ENCODE assay signal across 10 cellular contexts in the genomic region with DNA sequence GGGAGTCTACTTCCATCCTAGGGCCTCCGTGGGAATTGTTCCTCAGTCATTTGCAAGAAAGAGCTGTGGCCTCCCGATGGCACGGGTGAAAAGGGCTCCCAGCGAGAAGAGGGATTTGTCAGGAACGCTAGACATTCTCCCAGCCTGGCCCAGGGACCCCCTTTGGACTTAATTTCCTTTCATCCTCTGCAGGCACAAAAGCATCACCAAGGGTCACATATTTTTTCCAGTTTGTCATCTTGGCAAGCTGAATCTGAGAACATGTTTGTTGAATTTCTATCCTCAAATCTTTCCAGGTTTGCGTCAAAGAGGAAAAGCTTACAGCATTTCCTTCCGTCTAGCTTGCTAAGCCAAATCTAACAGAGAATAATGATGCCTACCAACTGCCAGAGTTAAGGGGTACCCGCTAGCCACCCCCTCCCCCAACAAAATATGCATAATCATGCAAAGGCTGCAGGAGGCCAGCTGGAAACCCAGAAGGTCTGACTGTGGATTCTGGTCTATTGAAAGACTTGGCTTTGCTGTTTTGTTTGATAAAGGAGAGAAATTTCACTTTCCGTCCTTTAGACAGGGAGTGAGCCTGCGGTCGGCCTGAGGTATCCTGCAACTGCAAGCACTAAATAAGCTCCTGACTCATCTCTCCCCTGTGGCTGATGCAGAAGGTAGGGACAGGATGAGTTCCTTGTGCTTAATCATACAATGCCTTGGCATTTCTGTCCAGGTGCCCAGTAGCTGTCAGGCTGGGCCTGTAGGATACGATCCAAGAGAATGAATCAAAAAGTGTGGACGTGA. TPM values are rescaled to one million over a fixed set of nuclear protein-coding genes. Genes with fewer than 3 reads are reported as not detected.
A peak's percentile ranks its signal among the peaks of the same experiment; 100 is the strongest.
DNase-seq lines count a peak whose midpoint lies in the region; ATAC-seq, FAIRE-seq and TF ChIP-seq lines count a peak whose summit lies in the region.
"Had no signal": no experiment of that assay in that cellular context is flagged by ENCODE, and none has a peak within 500 bp of the region (broad histone marks: within the 10 kb centered on the region; RNA-seq: fewer than 3 reads in every experiment).

No MANE protein-coding gene starts in this region.

- H3K9me1 ChIP-seq in keratinocyte (ENCODE audit: control insufficient read depth, extremely low read depth, insufficient read depth, low read length), result no peaks in the 10 kb centered on the region

- H3K36me3 ChIP-seq in bronchial epithelial cell (ENCODE audit: control insufficient read depth, insufficient read depth, low read length), result peaks cover 16% of the 10 kb centered on the region
- H3K36me3 ChIP-seq in keratinocyte (ENCODE audit: control insufficient read depth in 2 of 2, extremely low read depth in 1 of 2, insufficient read depth in 2 of 2, low read length in 2 of 2), result peaks cover 0 to 12% of the 10 kb centered on the region in 2 experiments
- peaks cover 3 to 9% of the 10 kb centered on the region in 2 donors for H3K36me3 ChIP-seq in stomach smooth muscle (ENCODE audit: control insufficient read depth in 2 of 2, insufficient read depth in 2 of 2, low read length in 2 of 2)
- no peaks in the 10 kb centered on the region; the same call in 1 of the 2 replicates for H3K36me3 ChIP-seq in HAP-1 (replicated peaks)

- in situ Hi-C loops in HAP-1 (cut with MboI; ENCODE audit: low sequenced_read_pairs), result no loop called here

- TF ChIP-seq CTCF in bronchial epithelial cell (IDR thresholded peaks at IDR 0.05; ENCODE audit: insufficient read depth, low read length, severe bottlenecking) (no peak), keratinocyte (optimal IDR thresholded peaks at IDR 0.05 in 1 of 3, IDR thresholded peaks at IDR 0.05 in 1 of 3, conservative IDR thresholded peaks at IDR 0.05 in 1 of 3; ENCODE audit: extremely low read depth in 1 of 3, insufficient read depth in 2 of 3, low read length in 3 of 3) (peak in 1 of 3 experiments; percentile 29)

- H3K27ac ChIP-seq in keratinocyte (ENCODE audit: control insufficient read depth, insufficient read depth, low read length) (no peak overlapping the region), stomach smooth muscle (ENCODE audit: low read length) (peak overlapping the region; percentile 46)

- dilution Hi-C loops in keratinocyte (cut with MboI; ENCODE audit: extremely low pct_ligation_motif_present, low sequenced_read_pairs), result no loop called here

- no peak overlapping the region for H2AFZ ChIP-seq in keratinocyte (ENCODE audit: control insufficient read depth, low read length)

- H3K4me3 ChIP-seq in bronchial epithelial cell (ENCODE audit: low read depth, low read length) (no peak overlapping the region), keratinocyte (ENCODE audit: control insufficient read depth in 2 of 3, extremely low read depth in 1 of 3, insufficient read depth in 2 of 3, low read depth in 1 of 3, low read length in 3 of 3) (no peak overlapping the region), stomach smooth muscle (ENCODE audit: low read length in 2 of 2) (no peak overlapping the region), HAP-1 (no peak overlapping the region)

- H4K20me1 ChIP-seq in keratinocyte (ENCODE audit: control insufficient read depth, extremely low read depth, insufficient read depth, low read length), result peaks cover 4% of the 10 kb centered on the region

- H3K4me1 ChIP-seq in keratinocyte (ENCODE audit: control insufficient read depth, extremely low read depth, insufficient read depth, low read length) (peaks cover 10% of the 10 kb centered on the region), stomach smooth muscle (ENCODE audit: control insufficient read depth, insufficient read depth, low read length) (peaks cover 23% of the 10 kb centered on the region), HAP-1 (no peaks in the 10 kb centered on the region)

- DNase-seq in HS-5 (ENCODE audit: low read depth), result peak; percentile 76
- peak; percentile 90 for DNase-seq in bronchial epithelial cell (ENCODE audit: low read depth)
- peak; percentile 57 for DNase-seq in keratinocyte (ENCODE audit: low read depth, low spot score)
- no peak for DNase-seq in NCI-H1048 (lab: John Stamatoyannopoulos, UW)
- no peak for DNase-seq in HUDEP-2 (lab: John Stamatoyannopoulos, UW; ENCODE audit: unreplicated experiment in 76 of 76)
- no peak for DNase-seq in HAP-1 (ENCODE audit: low spot score in 2 of 2)
- DNase-seq: activated T-cell treated with anti-CD3 and anti-CD28 coated beads, Interleukin-2, amount 50 U/mL, for 48 hours had no signal

- FAIRE-seq in bronchial epithelial cell (lab: Jason Lieb, UNC) (peak; percentile 99), keratinocyte (lab: Jason Lieb, UNC) (peak; percentile 83)
- FAIRE-seq: GM12891 had no signal

- no peak for ATAC-seq in GM18517 (IDR thresholded peaks at IDR 0.05; ENCODE audit: unreplicated experiment)

- H3K79me2 ChIP-seq in keratinocyte (ENCODE audit: control insufficient read depth, insufficient read depth, low read length), result no peaks in the 10 kb centered on the region

- H3K9ac ChIP-seq in keratinocyte (ENCODE audit: control insufficient read depth, extremely low read depth, insufficient read depth, low read length) (no peak overlapping the region), stomach smooth muscle (ENCODE audit: low read length in 2 of 2) (peak overlapping the region; percentile 10 to 13)

- H3K9me3 ChIP-seq in keratinocyte (ENCODE audit: control insufficient read depth, low read depth, low read length) (no peaks in the 10 kb centered on the region), stomach smooth muscle (ENCODE audit: control insufficient read depth in 2 of 2, low read length in 2 of 2) (no peaks in the 10 kb centered on the region), HAP-1 (no peaks in the 10 kb centered on the region)

- H3K27me3 ChIP-seq in bronchial epithelial cell (ENCODE audit: control insufficient read depth, insufficient read depth, low read length) (no peaks in the 10 kb centered on the region), keratinocyte (ENCODE audit: control insufficient read depth, extremely low read depth, insufficient read depth, low read length) (no peaks in the 10 kb centered on the region), stomach smooth muscle (ENCODE audit: control insufficient read depth in 1 of 2, insufficient read depth in 2 of 2, low read length in 2 of 2) (no peaks in the 10 kb centered on the region), HAP-1 (ENCODE audit: low read depth) (no peaks in the 10 kb centered on the region)

- H3K4me2 ChIP-seq in keratinocyte (ENCODE audit: control insufficient read depth, extremely low read depth, insufficient read depth, low read depth, low read length), result no peak overlapping the region

RNA-seq across cellular contexts. Expression of gene PSMG4, which starts 23.1 kb away (rescaled TPM):
- 15.5 and 34.2 TPM in 2 replicates for total RNA-seq in bronchial epithelial cell
- polyA plus RNA-seq in keratinocyte, result 9.9 to 19.7 TPM (median 16.3 TPM) in 3 replicates
- polyA plus RNA-seq in keratinocyte (2011; ENCODE audit: low read depth), result 5.6 TPM
- 8.8 and 12.3 TPM in 2 replicates for polyA plus RNA-seq in keratinocyte (2011; cell fraction: cytosol; rRNA removed)
- 9.2 and 9.7 TPM in 2 replicates for polyA plus RNA-seq in keratinocyte (2011; cell fraction: nucleus; rRNA removed)
- polyA plus RNA-seq in keratinocyte (2012; ENCODE audit: low replicate concordance), result 16.0 and 17.0 TPM in 2 replicates
- polyA minus RNA-seq in keratinocyte, result 5.2 to 5.4 TPM (median 5.3 TPM) in 3 replicates
- polyA minus RNA-seq in keratinocyte (2011; cell fraction: cytosol; rRNA and poly(A)+ RNA removed), result 18.6 TPM
- 2.4 and 2.9 TPM in 2 replicates for polyA minus RNA-seq in keratinocyte (2011; cell fraction: nucleus; rRNA and poly(A)+ RNA removed)

RNA-seq across cellular contexts. Expression of gene TUBB2B, which starts 54.4 kb away (rescaled TPM):
- total RNA-seq in bronchial epithelial cell, result under 0.01 and 2.2 TPM in 2 replicates
- polyA plus RNA-seq in keratinocyte, result 0.04 TPM in 1 of 3 replicates, not detected in the others
- 1.0 TPM for polyA plus RNA-seq in keratinocyte (2011; ENCODE audit: low read depth)
- polyA plus RNA-seq in keratinocyte (2011; cell fraction: cytosol; rRNA removed), result 0.04 and 0.09 TPM in 2 replicates
- polyA plus RNA-seq in keratinocyte (2011; cell fraction: nucleus; rRNA removed), result not detected in 2 replicates
- polyA plus RNA-seq in keratinocyte (2012; ENCODE audit: low replicate concordance), result 2.1 TPM in 1 of 2 replicates, not detected in the other
- 0.13 to 0.51 TPM in 2 of 3 replicates, not detected in the other for polyA minus RNA-seq in keratinocyte
- not detected for polyA minus RNA-seq in keratinocyte (2011; cell fraction: cytosol; rRNA and poly(A)+ RNA removed)
- not detected in 2 replicates for polyA minus RNA-seq in keratinocyte (2011; cell fraction: nucleus; rRNA and poly(A)+ RNA removed)

Comparison
In these comparisons a context has a peak if more than half of its experiments do, and no peak if none do; other contexts are left out.
1. DNase-seq: peak in HS-5 (single experiment), bronchial epithelial cell (single experiment) and keratinocyte (single experiment); none in NCI-H1048 (single experiment), HUDEP-2 (0 of 76) and HAP-1 (0 of 2).